14 cellular contexts compared by ENCODE assay signal in the genomic region with DNA sequence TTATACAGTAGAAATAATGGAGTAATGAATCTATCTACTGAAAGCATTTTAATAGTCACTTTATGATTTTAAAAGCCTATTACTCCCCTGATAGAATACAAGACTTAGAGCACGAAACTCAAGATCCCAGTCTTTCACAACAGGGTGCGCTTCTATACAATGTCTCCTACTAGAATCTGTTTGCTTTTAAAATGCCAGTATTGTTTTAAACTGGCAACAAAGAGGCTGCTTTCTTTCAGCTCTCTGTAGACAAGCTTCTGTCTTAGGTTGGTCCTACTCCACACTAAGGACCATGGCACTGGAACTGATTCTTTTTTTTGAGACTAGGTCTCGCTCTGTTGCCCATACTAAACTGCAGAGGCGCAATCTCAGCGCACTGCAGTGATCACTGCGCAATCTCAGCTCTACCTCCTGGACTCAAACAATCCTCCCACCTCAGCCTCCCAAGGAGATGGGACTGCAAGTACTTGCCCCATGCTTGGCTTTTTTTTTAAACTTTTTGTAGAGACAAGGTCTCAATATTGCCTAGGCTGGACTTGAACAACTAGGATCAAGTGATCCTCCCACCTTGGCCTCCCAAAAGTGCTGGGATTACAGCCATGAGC. TPM values are rescaled to one million over a fixed set of nuclear protein-coding genes. Genes with fewer than 3 reads are reported as not detected.
DNase-seq lines count a peak whose midpoint lies in the region; ATAC-seq and TF ChIP-seq lines count a peak whose summit lies in the region.
"Had no signal": no experiment of that assay in that cellular context is flagged by ENCODE, and none has a peak within 500 bp of the region (broad histone marks: within the 10 kb centered on the region; RNA-seq: fewer than 3 reads in every experiment).

No MANE protein-coding gene starts in this region.

- H3K27me3 Mint-ChIP-seq in CD4-positive, alpha-beta T cell: no peaks in the 10 kb centered on the region
- H3K27me3 Mint-ChIP-seq in brain: peaks cover 9% of the 10 kb centered on the region
- H3K27me3 Mint-ChIP-seq in neural progenitor cell (ENCODE audit: insufficient read depth, low read depth): peaks cover 6% of the 10 kb centered on the region
- H3K27me3 Mint-ChIP-seq: dendritic cell treated with granulocyte-macrophage colony-stimulating factor and Interleukin-4, amounts not matched to agents 40 ng/mL and 50 ng/mL, for 4 days; naive B cell had no signal

- no peaks in the 10 kb centered on the region for H3K27me3 ChIP-seq in CD4-positive, alpha-beta T cell (ENCODE audit: control insufficient read depth, insufficient read depth, low read length)
- H3K27me3 ChIP-seq in HUES64 (ENCODE audit: insufficient read depth, low read length) (no peaks in the 10 kb centered on the region), neural progenitor cell (no peaks in the 10 kb centered on the region)
- H3K27me3 ChIP-seq: esophagus muscularis mucosa had no signal

- intact Hi-C loops in CD4-positive, alpha-beta T cell (cut with DNase I, micrococcal nuclease): no loop called here

- no peak for TF ChIP-seq CTCF in CD4-positive, alpha-beta T cell (IDR thresholded peaks at IDR 0.05)
- TF ChIP-seq CTCF in brain (conservative IDR thresholded peaks at IDR 0.05) (no peak), neural progenitor cell (IDR thresholded peaks at IDR 0.05) (no peak)

- CTCF ChIA-PET in CD4-positive, alpha-beta T cell (lab: Charles Lee): interaction anchor here (0.9 to 1.1 kb wide), 2 partner anchors 34 to 157 kb away, joined by 3 to 4 read pairs; no protein-coding TSS in a partner anchor

- peaks cover 58% of the 10 kb centered on the region for H3K4me1 Mint-ChIP-seq in CD4-positive, alpha-beta T cell (ENCODE audit: low read depth)
- H3K4me1 Mint-ChIP-seq in brain (peaks cover 62% of the 10 kb centered on the region), neural progenitor cell (peaks cover 33% of the 10 kb centered on the region)

- no peak overlapping the region for H3K4me2 ChIP-seq in neural progenitor cell

- no peak overlapping the region for H3K4me3 ChIP-seq in HUES64 (ENCODE audit: low read length)
- H3K4me3 ChIP-seq in neural progenitor cell: no peak overlapping the region
- H3K4me3 ChIP-seq: esophagus muscularis mucosa had no signal

- whole genome bisulfite sequencing in HUES64: 94% methylated on average over 6 of the region's 6 CpGs

- H3K36me3 Mint-ChIP-seq in CD4-positive, alpha-beta T cell (ENCODE audit: low read depth): peaks cover 51% of the 10 kb centered on the region
- H3K36me3 Mint-ChIP-seq in brain: peaks cover 22% of the 10 kb centered on the region
- peaks cover 7% of the 10 kb centered on the region for H3K36me3 Mint-ChIP-seq in neural progenitor cell

- peak overlapping the region; percentile 17 for H3K27ac Mint-ChIP-seq in CD4-positive, alpha-beta T cell
- H3K27ac Mint-ChIP-seq in brain (peak overlapping the region in 4 of 5 experiments; percentile 51 to 90 (median 70)), neural progenitor cell (no peak overlapping the region)
- H3K27ac Mint-ChIP-seq: dendritic cell treated with granulocyte-macrophage colony-stimulating factor and Interleukin-4, amounts not matched to agents 40 ng/mL and 50 ng/mL, for 4 days had no signal

- peaks cover 86% of the 10 kb centered on the region for H3K79me2 ChIP-seq in neural progenitor cell (ENCODE audit: low read depth)

- H3K9me3 Mint-ChIP-seq in CD4-positive, alpha-beta T cell: no peaks in the 10 kb centered on the region
- peaks cover 0 to 3% (median 0%) of the 10 kb centered on the region in 5 experiments for H3K9me3 Mint-ChIP-seq in brain
- H3K9me3 Mint-ChIP-seq in neural progenitor cell: no peaks in the 10 kb centered on the region
- H3K9me3 Mint-ChIP-seq: dendritic cell treated with granulocyte-macrophage colony-stimulating factor and Interleukin-4, amounts not matched to agents 40 ng/mL and 50 ng/mL, for 4 days; naive B cell had no signal

- H3K9me3 ChIP-seq in CD4-positive, alpha-beta T cell (ENCODE audit: control insufficient read depth, low read length): no peaks in the 10 kb centered on the region
- no peaks in the 10 kb centered on the region for H3K9me3 ChIP-seq in HUES64 (ENCODE audit: insufficient read depth, low read depth, low read length)
- no peaks in the 10 kb centered on the region for H3K9me3 ChIP-seq in neural progenitor cell (ENCODE audit: low read depth)
- H3K9me3 ChIP-seq: esophagus muscularis mucosa had no signal

- no peak overlapping the region for H3K4me3 Mint-ChIP-seq in CD4-positive, alpha-beta T cell
- H3K4me3 Mint-ChIP-seq in brain (peak overlapping the region in 3 of 5 experiments; percentile 49 to 72 (median 61)), neural progenitor cell (no peak overlapping the region)
- H3K4me3 Mint-ChIP-seq: dendritic cell treated with granulocyte-macrophage colony-stimulating factor and Interleukin-4, amounts not matched to agents 40 ng/mL and 50 ng/mL, for 4 days had no signal

- no peak for DNase-seq in CD4-positive, alpha-beta T cell
- DNase-seq in neural progenitor cell (ENCODE audit: low spot score) (peak; percentile 34), GOT3 (lab: John Stamatoyannopoulos, UW) (no peak)
- no peak for DNase-seq in stimulated activated naive CD8-positive, alpha-beta T cell treated with anti-CD3 and anti-CD28 coated beads, Interleukin-15, Interleukin-2, amounts not matched to agents 100 U/mL and 50 U/mL, for 24 hours
- DNase-seq: naive B cell, NCI-H2081 treated with DMSO at 0.1 percent for 48 hours, trophoblast cell had no signal

- no peak for ATAC-seq in CD4-positive, alpha-beta T cell (ENCODE audit: poor library complexity)
- no peak for ATAC-seq in HG02571 (IDR thresholded peaks at IDR 0.05; ENCODE audit: unreplicated experiment)
- ATAC-seq in stimulated activated naive CD8-positive, alpha-beta T cell treated with anti-CD3 and anti-CD28 coated beads, Interleukin-15, Interleukin-2, amounts not matched to agents 100 U/mL and 50 U/mL, for 24 hours: no peak
- ATAC-seq in GM19035 (IDR thresholded peaks at IDR 0.05; ENCODE audit: unreplicated experiment): no peak
- ATAC-seq: left lobe of liver had no signal

- peaks cover 24% of the 10 kb centered on the region for H3F3A ChIP-seq in neural progenitor cell (ENCODE audit: low read depth)

- peaks cover 33% of the 10 kb centered on the region for H4K20me1 ChIP-seq in neural progenitor cell (ENCODE audit: low read depth)

- H3K9ac ChIP-seq in HUES64 (ENCODE audit: low read depth, low read length) (peak overlapping the region; percentile 37; the same call in 1 of the 2 replicates), neural progenitor cell (no peak overlapping the region)

- peaks cover 21% of the 10 kb centered on the region for H3K4me1 ChIP-seq in HUES64 (ENCODE audit: insufficient read depth, low read length)
- H3K4me1 ChIP-seq in neural progenitor cell: peaks cover 21% of the 10 kb centered on the region

- H3K36me3 ChIP-seq in HUES64 (ENCODE audit: insufficient read depth, low read length) (peaks cover 12% of the 10 kb centered on the region), neural progenitor cell (no peaks in the 10 kb centered on the region)

- no peak overlapping the region for H2AFZ ChIP-seq in neural progenitor cell (replicated peaks)

- POLR2A ChIA-PET in CD4-positive, alpha-beta T cell (lab: Charles Lee): interaction anchor here (0.9 to 6.4 kb wide), 2 partner anchors 17 to 27 kb away, joined by 3 to 73 read pairs; partner anchors contain the start of gene PEX19

- H3K27ac ChIP-seq in CD4-positive, alpha-beta T cell (ENCODE audit: low read depth, low read length): no peak overlapping the region
- H3K27ac ChIP-seq in HUES64 (ENCODE audit: low read depth, low read length) (peak overlapping the region; percentile 38; the same call in 1 of the 2 replicates), neural progenitor cell (peak overlapping the region; percentile 8)

RNA-seq across cellular contexts. Expression of gene DCAF8, which starts 4.8 kb away (rescaled TPM):
- total RNA-seq in CD4-positive, alpha-beta T cell: 100 to 1,000 TPM; 151 to 154 TPM
- 54.5 TPM for polyA plus RNA-seq in HUES64 (2013, experiment 1 of 2)
- 58.1 TPM for polyA plus RNA-seq in HUES64 (2013, experiment 2 of 2)
- polyA plus RNA-seq in brain (ENCODE audit: insufficient read depth, low read depth, low replicate concordance): 55.2 TPM
- 105 and 132 TPM in 2 replicates for total RNA-seq in neural progenitor cell (ENCODE audit: low replicate concordance)

RNA-seq across cellular contexts. Expression of gene PEX19, which starts 27.4 kb away (rescaled TPM):
- 10 to 100 TPM; 32.0 to 33.4 TPM for total RNA-seq in CD4-positive, alpha-beta T cell
- polyA plus RNA-seq in HUES64 (2013, experiment 1 of 2): 48.1 TPM
- polyA plus RNA-seq in HUES64 (2013, experiment 2 of 2): 50.5 TPM
- polyA plus RNA-seq in brain (ENCODE audit: insufficient read depth, low read depth, low replicate concordance): 83.1 TPM
- total RNA-seq in neural progenitor cell (ENCODE audit: low replicate concordance): 74.6 and 103 TPM in 2 replicates

RNA-seq across cellular contexts. Expression of gene PEA15, which starts 52.3 kb away (rescaled TPM):
- total RNA-seq in CD4-positive, alpha-beta T cell: 10 to 100 TPM in 1 of 2 experiments, 1 to 10 TPM in 1; 9.4 to 10.3 TPM
- polyA plus RNA-seq in HUES64 (2013, experiment 1 of 2): 109 TPM
- 118 TPM for polyA plus RNA-seq in HUES64 (2013, experiment 2 of 2)
- 772 TPM for polyA plus RNA-seq in brain (ENCODE audit: insufficient read depth, low read depth, low replicate concordance)
- total RNA-seq in neural progenitor cell (ENCODE audit: low replicate concordance): 39.1 and 63.5 TPM in 2 replicates

Comparison
In these comparisons a context has a peak if more than half of its experiments do, and no peak if none do; other contexts are left out.
1. H3K4me3 Mint-ChIP-seq: peak in brain (3 of 5); none in CD4-positive, alpha-beta T cell (single experiment) and neural progenitor cell (single experiment).